ENCODE assay signal across 12 cellular contexts in the genomic region with DNA sequence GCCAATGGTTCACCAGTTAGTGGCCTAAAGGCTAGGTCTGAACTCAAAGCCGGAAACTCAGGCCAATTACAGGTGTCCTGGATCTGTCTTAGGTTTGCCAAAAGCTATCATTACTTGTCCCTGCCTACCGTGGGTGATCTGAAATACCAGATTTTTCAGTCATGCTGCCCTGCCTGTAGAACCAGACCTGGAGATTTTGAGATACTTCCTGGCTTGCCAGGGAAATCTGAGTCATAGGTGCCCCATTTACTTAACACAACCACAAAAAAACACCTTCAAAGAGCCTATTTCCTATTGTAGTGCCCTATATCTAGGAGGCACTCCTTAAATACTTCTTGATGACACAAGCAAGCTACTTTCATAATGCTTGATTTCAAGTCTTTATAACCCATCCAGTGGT. TPM values are rescaled to one million over a fixed set of nuclear protein-coding genes. Genes with fewer than 3 reads are reported as not detected.
A peak's percentile ranks its signal among the peaks of the same experiment; 100 is the strongest.
DNase-seq lines count a peak whose midpoint lies in the region; ATAC-seq and TF ChIP-seq lines count a peak whose summit lies in the region.
"Had no signal": no experiment of that assay in that cellular context is flagged by ENCODE, and none has a peak within 500 bp of the region (broad histone marks: within the 10 kb centered on the region; RNA-seq: fewer than 3 reads in every experiment).

No MANE protein-coding gene starts in this region.

- peaks cover 0 to 6% (median 0%) of the 10 kb centered on the region in 4 donors for H3K4me1 ChIP-seq in transverse colon
- H3K4me1 ChIP-seq: esophagus muscularis mucosa, SJCRH30 had no signal

- H3K27me3 Mint-ChIP-seq in activated T-cell treated with anti-CD3 and anti-CD28 coated beads, Interleukin-2, amount 50 U/mL, for 24 hours, result no peaks in the 10 kb centered on the region

- no peaks in the 10 kb centered on the region for H3K9me3 Mint-ChIP-seq in activated T-cell treated with anti-CD3 and anti-CD28 coated beads, Interleukin-2, amount 50 U/mL, for 24 hours

- H3K27ac ChIP-seq in epithelial cell of prostate (peak overlapping the region; percentile 95), transverse colon (peak overlapping the region in 3 of 4 donors; percentile 36 to 63 (median 57))
- H3K27ac ChIP-seq: esophagus muscularis mucosa, SJCRH30 had no signal

- intact Hi-C loops in transverse colon (cut with DNase I; ENCODE audit: low total_unique reads), result no loop called here

- no peak for DNase-seq in activated T-cell treated with anti-CD3 and anti-CD28 coated beads, Interleukin-2, amount 50 U/mL, for 24 hours
- no peak for DNase-seq in activated T-cell treated with anti-CD3 and anti-CD28 coated beads, Interleukin-2, amount 50 U/mL, for 48 hours
- peak; percentile 51 for DNase-seq in activated CD4-positive, alpha-beta T cell treated with anti-CD3 and anti-CD28 coated beads for 48 hours
- peak; percentile 94 for DNase-seq in epithelial cell of prostate (ENCODE audit: low read depth, low spot score)
- DNase-seq in transverse colon, result no peak
- no peak for DNase-seq in NCI-H526 (lab: John Stamatoyannopoulos, UW)
- DNase-seq: NCI-H1417 treated with DMSO at 0.1 percent for 48 hours, SJCRH30 had no signal

- H3K27ac Mint-ChIP-seq in activated T-cell treated with anti-CD3 and anti-CD28 coated beads, Interleukin-2, amount 50 U/mL, for 24 hours, result peak overlapping the region; percentile 74

- no peaks in the 10 kb centered on the region for H3K9me3 ChIP-seq in transverse colon
- H3K9me3 ChIP-seq: esophagus muscularis mucosa, SJCRH30 had no signal

- WGBS in transverse colon (ENCODE audit: low coverage in 1 of 2), 2 donors, result 55% methylated on average over 2 of the region's 2 CpGs; no CpG with 5 or more reads in 1 of the 2 donors

- no peak overlapping the region for H3K4me3 Mint-ChIP-seq in activated T-cell treated with anti-CD3 and anti-CD28 coated beads, Interleukin-2, amount 50 U/mL, for 24 hours

- in situ Hi-C loops in transverse colon (cut with MboI; ENCODE audit: low pct_ligation_motif_present in 1 of 4, low pct_unique_long_range_greater_than_20kb in 1 of 4, low sequenced_read_pairs in 3 of 4), result no loop called here

- TF ChIP-seq EP300 in transverse colon (IDR thresholded peaks at IDR 0.05; ENCODE audit: low read depth), result no peak

- H3K36me3 ChIP-seq in transverse colon, result no peaks in the 10 kb centered on the region
- H3K36me3 ChIP-seq: esophagus muscularis mucosa, SJCRH30 had no signal

- ATAC-seq in GM19463 (IDR thresholded peaks at IDR 0.05; ENCODE audit: unreplicated experiment) (no peak), HG03196 (IDR thresholded peaks at IDR 0.05; ENCODE audit: unreplicated experiment) (no peak)
- ATAC-seq: GM12878 had no signal

- H3K4me1 Mint-ChIP-seq in activated T-cell treated with anti-CD3 and anti-CD28 coated beads, Interleukin-2, amount 50 U/mL, for 24 hours (ENCODE audit: low read depth), result peaks cover 46% of the 10 kb centered on the region

- no peaks in the 10 kb centered on the region for H3K27me3 ChIP-seq in transverse colon
- H3K27me3 ChIP-seq: esophagus muscularis mucosa, SJCRH30 had no signal

- no peak for TF ChIP-seq POLR2A in transverse colon (IDR thresholded peaks at IDR 0.05)

- no peak for TF ChIP-seq CTCF in transverse colon (IDR thresholded peaks at IDR 0.05)

- H3K36me3 Mint-ChIP-seq in activated T-cell treated with anti-CD3 and anti-CD28 coated beads, Interleukin-2, amount 50 U/mL, for 24 hours (ENCODE audit: low read depth), result no peaks in the 10 kb centered on the region

- no peak overlapping the region for H3K4me3 ChIP-seq in transverse colon
- H3K4me3 ChIP-seq: esophagus muscularis mucosa, GM12878, SJCRH30 had no signal

RNA-seq across cellular contexts. Expression of gene RANBP9, which starts 13.9 kb away (rescaled TPM):
- total RNA-seq in transverse colon, result 10 to 100 TPM; 17.9 to 40.8 (median 37.4) TPM

Comparison
In these comparisons a context has a peak if more than half of its experiments do, and no peak if none do; other contexts are left out.
1. DNase-seq: peak in activated CD4-positive, alpha-beta T cell treated with anti-CD3 and anti-CD28 coated beads for 48 hours (single experiment) and epithelial cell of prostate (single experiment); none in activated T-cell treated with anti-CD3 and anti-CD28 coated beads, Interleukin-2, amount 50 U/mL, for 24 hours (single experiment), activated T-cell treated with anti-CD3 and anti-CD28 coated beads, Interleukin-2, amount 50 U/mL, for 48 hours (0 of 2), transverse colon (single experiment) and NCI-H526 (0 of 2).